In the genomic region with DNA sequence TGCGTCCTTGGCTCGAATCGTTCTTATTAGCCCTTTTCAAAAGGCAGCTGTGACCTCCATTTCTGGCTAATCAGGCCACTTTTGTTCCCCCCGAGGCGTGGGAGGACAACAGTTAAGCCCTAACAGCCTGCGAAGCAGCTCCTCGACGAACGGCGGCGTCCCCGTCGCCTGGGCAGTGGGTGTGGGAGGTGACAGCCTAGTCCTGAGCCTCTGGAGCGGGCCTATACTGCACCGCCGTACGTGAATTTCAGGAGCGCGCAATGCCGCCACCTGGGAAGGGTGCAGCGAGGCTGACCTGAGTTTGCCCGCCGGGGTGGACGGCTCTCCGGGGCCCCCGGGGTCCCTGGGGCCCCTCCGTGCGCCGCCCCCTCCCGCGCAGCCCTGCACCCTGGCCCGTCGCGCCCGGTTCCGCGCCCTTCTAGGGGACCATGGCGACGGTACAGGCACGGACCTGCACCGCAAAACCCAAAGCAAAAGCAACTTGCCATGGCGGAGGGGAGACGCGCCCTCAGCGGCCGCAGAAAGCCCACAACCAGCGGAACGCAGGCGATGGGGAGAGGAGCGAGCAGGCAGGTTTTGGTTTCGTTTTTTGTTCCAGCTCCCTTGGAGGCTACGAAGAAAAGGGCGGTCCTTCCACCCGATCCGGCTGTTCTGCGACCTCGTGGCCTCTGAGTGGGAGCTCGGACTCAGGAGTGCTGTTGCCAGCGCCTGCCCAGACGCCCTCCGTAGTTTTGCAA, we compare ENCODE assay signal across 1 cellular context.
TF ChIP-seq lines count a peak whose summit lies in the region.

A gene (minus strand): TSS at position 624 of the 737 bp plus-strand sequence. CDS start 136 bp downstream, at position 488.

TF ChIP-seq in GM12878, 131 proteins besides CTCF, POLR2A, EP300 and RAD21 (continued from another document and continues in another):
- TF ChIP-seq, protein P1, sequence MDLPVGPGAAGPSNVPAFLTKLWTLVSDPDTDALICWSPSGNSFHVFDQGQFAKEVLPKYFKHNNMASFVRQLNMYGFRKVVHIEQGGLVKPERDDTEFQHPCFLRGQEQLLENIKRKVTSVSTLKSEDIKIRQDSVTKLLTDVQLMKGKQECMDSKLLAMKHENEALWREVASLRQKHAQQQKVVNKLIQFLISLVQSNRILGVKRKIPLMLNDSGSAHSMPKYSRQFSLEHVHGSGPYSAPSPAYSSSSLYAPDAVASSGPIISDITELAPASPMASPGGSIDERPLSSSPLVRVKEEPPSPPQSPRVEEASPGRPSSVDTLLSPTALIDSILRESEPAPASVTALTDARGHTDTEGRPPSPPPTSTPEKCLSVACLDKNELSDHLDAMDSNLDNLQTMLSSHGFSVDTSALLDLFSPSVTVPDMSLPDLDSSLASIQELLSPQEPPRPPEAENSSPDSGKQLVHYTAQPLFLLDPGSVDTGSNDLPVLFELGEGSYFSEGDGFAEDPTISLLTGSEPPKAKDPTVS (IDR thresholded peaks at IDR 0.05; ENCODE audit: low read depth, low read length) = no peak
- peak in 1 of 2 experiments; percentile 9; a peak in 1 of 4 replicates for TF ChIP-seq ETV6 (conservative IDR thresholded peaks at IDR 0.05 in 1 of 2, IDR thresholded peaks at IDR 0.05 in 1 of 2; ENCODE audit: borderline replicate concordance in 1 of 2, low read depth in 1 of 2)
- TF ChIP-seq, protein P2, sequence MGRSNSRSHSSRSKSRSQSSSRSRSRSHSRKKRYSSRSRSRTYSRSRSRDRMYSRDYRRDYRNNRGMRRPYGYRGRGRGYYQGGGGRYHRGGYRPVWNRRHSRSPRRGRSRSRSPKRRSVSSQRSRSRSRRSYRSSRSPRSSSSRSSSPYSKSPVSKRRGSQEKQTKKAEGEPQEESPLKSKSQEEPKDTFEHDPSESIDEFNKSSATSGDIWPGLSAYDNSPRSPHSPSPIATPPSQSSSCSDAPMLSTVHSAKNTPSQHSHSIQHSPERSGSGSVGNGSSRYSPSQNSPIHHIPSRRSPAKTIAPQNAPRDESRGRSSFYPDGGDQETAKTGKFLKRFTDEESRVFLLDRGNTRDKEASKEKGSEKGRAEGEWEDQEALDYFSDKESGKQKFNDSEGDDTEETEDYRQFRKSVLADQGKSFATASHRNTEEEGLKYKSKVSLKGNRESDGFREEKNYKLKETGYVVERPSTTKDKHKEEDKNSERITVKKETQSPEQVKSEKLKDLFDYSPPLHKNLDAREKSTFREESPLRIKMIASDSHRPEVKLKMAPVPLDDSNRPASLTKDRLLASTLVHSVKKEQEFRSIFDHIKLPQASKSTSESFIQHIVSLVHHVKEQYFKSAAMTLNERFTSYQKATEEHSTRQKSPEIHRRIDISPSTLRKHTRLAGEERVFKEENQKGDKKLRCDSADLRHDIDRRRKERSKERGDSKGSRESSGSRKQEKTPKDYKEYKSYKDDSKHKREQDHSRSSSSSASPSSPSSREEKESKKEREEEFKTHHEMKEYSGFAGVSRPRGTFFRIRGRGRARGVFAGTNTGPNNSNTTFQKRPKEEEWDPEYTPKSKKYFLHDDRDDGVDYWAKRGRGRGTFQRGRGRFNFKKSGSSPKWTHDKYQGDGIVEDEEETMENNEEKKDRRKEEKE (IDR thresholded peaks at IDR 0.05) = no peak
- TF ChIP-seq RCOR1 (conservative IDR thresholded peaks at IDR 0.05; ENCODE audit: low read depth, low read length) = no peak
- TF ChIP-seq, protein P3, sequence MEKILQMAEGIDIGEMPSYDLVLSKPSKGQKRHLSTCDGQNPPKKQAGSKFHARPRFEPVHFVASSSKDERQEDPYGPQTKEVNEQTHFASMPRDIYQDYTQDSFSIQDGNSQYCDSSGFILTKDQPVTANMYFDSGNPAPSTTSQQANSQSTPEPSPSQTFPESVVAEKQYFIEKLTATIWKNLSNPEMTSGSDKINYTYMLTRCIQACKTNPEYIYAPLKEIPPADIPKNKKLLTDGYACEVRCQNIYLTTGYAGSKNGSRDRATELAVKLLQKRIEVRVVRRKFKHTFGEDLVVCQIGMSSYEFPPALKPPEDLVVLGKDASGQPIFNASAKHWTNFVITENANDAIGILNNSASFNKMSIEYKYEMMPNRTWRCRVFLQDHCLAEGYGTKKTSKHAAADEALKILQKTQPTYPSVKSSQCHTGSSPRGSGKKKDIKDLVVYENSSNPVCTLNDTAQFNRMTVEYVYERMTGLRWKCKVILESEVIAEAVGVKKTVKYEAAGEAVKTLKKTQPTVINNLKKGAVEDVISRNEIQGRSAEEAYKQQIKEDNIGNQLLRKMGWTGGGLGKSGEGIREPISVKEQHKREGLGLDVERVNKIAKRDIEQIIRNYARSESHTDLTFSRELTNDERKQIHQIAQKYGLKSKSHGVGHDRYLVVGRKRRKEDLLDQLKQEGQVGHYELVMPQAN (conservative IDR thresholded peaks at IDR 0.05) = peak; percentile 76
- TF ChIP-seq SMARCA5 (IDR thresholded peaks at IDR 0.05) = peak; percentile 61; the same call in 1 of the 2 replicates
- TF ChIP-seq DPF2 (IDR thresholded peaks at IDR 0.05) = peak; percentile 88
- TF ChIP-seq, protein P4, sequence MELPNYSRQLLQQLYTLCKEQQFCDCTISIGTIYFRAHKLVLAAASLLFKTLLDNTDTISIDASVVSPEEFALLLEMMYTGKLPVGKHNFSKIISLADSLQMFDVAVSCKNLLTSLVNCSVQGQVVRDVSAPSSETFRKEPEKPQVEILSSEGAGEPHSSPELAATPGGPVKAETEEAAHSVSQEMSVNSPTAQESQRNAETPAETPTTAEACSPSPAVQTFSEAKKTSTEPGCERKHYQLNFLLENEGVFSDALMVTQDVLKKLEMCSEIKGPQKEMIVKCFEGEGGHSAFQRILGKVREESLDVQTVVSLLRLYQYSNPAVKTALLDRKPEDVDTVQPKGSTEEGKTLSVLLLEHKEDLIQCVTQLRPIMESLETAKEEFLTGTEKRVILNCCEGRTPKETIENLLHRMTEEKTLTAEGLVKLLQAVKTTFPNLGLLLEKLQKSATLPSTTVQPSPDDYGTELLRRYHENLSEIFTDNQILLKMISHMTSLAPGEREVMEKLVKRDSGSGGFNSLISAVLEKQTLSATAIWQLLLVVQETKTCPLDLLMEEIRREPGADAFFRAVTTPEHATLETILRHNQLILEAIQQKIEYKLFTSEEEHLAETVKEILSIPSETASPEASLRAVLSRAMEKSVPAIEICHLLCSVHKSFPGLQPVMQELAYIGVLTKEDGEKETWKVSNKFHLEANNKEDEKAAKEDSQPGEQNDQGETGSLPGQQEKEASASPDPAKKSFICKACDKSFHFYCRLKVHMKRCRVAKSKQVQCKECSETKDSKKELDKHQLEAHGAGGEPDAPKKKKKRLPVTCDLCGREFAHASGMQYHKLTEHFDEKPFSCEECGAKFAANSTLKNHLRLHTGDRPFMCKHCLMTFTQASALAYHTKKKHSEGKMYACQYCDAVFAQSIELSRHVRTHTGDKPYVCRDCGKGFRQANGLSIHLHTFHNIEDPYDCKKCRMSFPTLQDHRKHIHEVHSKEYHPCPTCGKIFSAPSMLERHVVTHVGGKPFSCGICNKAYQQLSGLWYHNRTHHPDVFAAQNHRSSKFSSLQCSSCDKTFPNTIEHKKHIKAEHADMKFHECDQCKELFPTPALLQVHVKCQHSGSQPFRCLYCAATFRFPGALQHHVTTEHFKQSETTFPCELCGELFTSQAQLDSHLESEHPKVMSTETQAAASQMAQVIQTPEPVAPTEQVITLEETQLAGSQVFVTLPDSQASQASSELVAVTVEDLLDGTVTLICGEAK (IDR thresholded peaks at IDR 0.05; ENCODE audit: borderline replicate concordance) = no peak
- no peak for TF ChIP-seq GABPA (IDR thresholded peaks at IDR 0.05; ENCODE audit: low read depth)
- TF ChIP-seq CREM (IDR thresholded peaks at IDR 0.05; ENCODE audit: low read depth) = no peak
- TF ChIP-seq, protein P5, sequence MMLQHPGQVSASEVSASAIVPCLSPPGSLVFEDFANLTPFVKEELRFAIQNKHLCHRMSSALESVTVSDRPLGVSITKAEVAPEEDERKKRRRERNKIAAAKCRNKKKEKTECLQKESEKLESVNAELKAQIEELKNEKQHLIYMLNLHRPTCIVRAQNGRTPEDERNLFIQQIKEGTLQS (IDR thresholded peaks at IDR 0.05; ENCODE audit: borderline replicate concordance, extremely low read depth, low read depth, low read length) = no peak
- TF ChIP-seq CBFB (IDR thresholded peaks at IDR 0.05; ENCODE audit: low read depth) = no peak; the same call in 1 of the 2 replicates
- TF ChIP-seq LARP7 (IDR thresholded peaks at IDR 0.05) = peak; percentile 94
- TF ChIP-seq HDAC6 (IDR thresholded peaks at IDR 0.05; ENCODE audit: unreplicated experiment) = peak; percentile 30
- peak; percentile 72; the same call in 1 of the 2 replicates for TF ChIP-seq SIN3A (IDR thresholded peaks at IDR 0.05; ENCODE audit: low read depth, low read length)
- no peak for TF ChIP-seq SUPT20H (IDR thresholded peaks at IDR 0.05; ENCODE audit: borderline replicate concordance, control insufficient read depth, low read depth, low read length)
- TF ChIP-seq, protein P6, sequence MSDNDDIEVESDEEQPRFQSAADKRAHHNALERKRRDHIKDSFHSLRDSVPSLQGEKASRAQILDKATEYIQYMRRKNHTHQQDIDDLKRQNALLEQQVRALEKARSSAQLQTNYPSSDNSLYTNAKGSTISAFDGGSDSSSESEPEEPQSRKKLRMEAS (IDR thresholded peaks at IDR 0.05; ENCODE audit: low read depth, low read length) = 0 out of 2 replicates have a peak, but pooled peaks have one; percentile 59
- TF ChIP-seq, protein P7, sequence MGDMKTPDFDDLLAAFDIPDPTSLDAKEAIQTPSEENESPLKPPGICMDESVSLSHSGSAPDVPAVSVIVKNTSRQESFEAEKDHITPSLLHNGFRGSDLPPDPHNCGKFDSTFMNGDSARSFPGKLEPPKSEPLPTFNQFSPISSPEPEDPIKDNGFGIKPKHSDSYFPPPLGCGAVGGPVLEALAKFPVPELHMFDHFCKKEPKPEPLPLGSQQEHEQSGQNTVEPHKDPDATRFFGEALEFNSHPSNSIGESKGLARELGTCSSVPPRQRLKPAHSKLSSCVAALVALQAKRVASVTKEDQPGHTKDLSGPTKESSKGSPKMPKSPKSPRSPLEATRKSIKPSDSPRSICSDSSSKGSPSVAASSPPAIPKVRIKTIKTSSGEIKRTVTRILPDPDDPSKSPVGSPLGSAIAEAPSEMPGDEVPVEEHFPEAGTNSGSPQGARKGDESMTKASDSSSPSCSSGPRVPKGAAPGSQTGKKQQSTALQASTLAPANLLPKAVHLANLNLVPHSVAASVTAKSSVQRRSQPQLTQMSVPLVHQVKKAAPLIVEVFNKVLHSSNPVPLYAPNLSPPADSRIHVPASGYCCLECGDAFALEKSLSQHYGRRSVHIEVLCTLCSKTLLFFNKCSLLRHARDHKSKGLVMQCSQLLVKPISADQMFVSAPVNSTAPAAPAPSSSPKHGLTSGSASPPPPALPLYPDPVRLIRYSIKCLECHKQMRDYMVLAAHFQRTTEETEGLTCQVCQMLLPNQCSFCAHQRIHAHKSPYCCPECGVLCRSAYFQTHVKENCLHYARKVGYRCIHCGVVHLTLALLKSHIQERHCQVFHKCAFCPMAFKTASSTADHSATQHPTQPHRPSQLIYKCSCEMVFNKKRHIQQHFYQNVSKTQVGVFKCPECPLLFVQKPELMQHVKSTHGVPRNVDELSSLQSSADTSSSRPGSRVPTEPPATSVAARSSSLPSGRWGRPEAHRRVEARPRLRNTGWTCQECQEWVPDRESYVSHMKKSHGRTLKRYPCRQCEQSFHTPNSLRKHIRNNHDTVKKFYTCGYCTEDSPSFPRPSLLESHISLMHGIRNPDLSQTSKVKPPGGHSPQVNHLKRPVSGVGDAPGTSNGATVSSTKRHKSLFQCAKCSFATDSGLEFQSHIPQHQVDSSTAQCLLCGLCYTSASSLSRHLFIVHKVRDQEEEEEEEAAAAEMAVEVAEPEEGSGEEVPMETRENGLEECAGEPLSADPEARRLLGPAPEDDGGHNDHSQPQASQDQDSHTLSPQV (IDR thresholded peaks at IDR 0.05) = no peak
- TF ChIP-seq, protein P8, sequence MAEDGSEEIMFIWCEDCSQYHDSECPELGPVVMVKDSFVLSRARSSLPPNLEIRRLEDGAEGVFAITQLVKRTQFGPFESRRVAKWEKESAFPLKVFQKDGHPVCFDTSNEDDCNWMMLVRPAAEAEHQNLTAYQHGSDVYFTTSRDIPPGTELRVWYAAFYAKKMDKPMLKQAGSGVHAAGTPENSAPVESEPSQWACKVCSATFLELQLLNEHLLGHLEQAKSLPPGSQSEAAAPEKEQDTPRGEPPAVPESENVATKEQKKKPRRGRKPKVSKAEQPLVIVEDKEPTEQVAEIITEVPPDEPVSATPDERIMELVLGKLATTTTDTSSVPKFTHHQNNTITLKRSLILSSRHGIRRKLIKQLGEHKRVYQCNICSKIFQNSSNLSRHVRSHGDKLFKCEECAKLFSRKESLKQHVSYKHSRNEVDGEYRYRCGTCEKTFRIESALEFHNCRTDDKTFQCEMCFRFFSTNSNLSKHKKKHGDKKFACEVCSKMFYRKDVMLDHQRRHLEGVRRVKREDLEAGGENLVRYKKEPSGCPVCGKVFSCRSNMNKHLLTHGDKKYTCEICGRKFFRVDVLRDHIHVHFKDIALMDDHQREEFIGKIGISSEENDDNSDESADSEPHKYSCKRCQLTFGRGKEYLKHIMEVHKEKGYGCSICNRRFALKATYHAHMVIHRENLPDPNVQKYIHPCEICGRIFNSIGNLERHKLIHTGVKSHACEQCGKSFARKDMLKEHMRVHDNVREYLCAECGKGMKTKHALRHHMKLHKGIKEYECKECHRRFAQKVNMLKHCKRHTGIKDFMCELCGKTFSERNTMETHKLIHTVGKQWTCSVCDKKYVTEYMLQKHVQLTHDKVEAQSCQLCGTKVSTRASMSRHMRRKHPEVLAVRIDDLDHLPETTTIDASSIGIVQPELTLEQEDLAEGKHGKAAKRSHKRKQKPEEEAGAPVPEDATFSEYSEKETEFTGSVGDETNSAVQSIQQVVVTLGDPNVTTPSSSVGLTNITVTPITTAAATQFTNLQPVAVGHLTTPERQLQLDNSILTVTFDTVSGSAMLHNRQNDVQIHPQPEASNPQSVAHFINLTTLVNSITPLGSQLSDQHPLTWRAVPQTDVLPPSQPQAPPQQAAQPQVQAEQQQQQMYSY (CRISPR knock-in tag; IDR thresholded peaks at IDR 0.05) = no peak
- TF ChIP-seq CEBPB (IDR thresholded peaks at IDR 0.05; ENCODE audit: borderline replicate concordance in 1 of 2, low read depth in 2 of 2, low read length in 2 of 2) = no peak
- TF ChIP-seq, protein P9, sequence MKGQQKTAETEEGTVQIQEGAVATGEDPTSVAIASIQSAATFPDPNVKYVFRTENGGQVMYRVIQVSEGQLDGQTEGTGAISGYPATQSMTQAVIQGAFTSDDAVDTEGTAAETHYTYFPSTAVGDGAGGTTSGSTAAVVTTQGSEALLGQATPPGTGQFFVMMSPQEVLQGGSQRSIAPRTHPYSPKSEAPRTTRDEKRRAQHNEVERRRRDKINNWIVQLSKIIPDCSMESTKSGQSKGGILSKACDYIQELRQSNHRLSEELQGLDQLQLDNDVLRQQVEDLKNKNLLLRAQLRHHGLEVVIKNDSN (IDR thresholded peaks at IDR 0.05; ENCODE audit: borderline replicate concordance, extremely low read length, insufficient read depth, low read depth, low read length) = no peak
- TF ChIP-seq HDGF (IDR thresholded peaks at IDR 0.05) = no peak
- TF ChIP-seq, protein P10, sequence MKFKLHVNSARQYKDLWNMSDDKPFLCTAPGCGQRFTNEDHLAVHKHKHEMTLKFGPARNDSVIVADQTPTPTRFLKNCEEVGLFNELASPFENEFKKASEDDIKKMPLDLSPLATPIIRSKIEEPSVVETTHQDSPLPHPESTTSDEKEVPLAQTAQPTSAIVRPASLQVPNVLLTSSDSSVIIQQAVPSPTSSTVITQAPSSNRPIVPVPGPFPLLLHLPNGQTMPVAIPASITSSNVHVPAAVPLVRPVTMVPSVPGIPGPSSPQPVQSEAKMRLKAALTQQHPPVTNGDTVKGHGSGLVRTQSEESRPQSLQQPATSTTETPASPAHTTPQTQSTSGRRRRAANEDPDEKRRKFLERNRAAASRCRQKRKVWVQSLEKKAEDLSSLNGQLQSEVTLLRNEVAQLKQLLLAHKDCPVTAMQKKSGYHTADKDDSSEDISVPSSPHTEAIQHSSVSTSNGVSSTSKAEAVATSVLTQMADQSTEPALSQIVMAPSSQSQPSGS (IDR thresholded peaks at IDR 0.05; ENCODE audit: low read length) = no peak
- TF ChIP-seq STAT1 (conservative IDR thresholded peaks at IDR 0.05) = peak; percentile 73; the same call in 1 of the 2 replicates
- TF ChIP-seq SRF (IDR thresholded peaks at IDR 0.05; ENCODE audit: low read depth in 2 of 2, low read length in 2 of 2) = 0 out of 4 replicates have a peak, but pooled peaks of 1 of the 2 experiments have one; percentile 0
- peak; percentile 54; the same call in 1 of the 2 replicates for TF ChIP-seq MXI1 (IDR thresholded peaks at IDR 0.05; ENCODE audit: low read depth, low read length)
